ENCODE assay signal across 17 cellular contexts in genomic region chr4:167238226-167238625, GRCh38. TPM values are rescaled to one million over a fixed set of nuclear protein-coding genes. Genes with fewer than 3 reads are reported as not detected.
DNase-seq lines count a peak whose midpoint lies in the region; ATAC-seq and TF ChIP-seq lines count a peak whose summit lies in the region.
"Had no signal": no experiment of that assay in that cellular context is flagged by ENCODE, and none has a peak within 500 bp of the region (broad histone marks: within the 10 kb centered on the region; RNA-seq: fewer than 3 reads in every experiment).

No MANE protein-coding gene starts in this region.

- H3K4me3 ChIP-seq in endodermal cell (ENCODE audit: low read length), result peak overlapping the region; percentile 59
- H3K4me3 ChIP-seq in colonic mucosa, result no peak overlapping the region
- H3K4me3 ChIP-seq: HAP-1 had no signal

- peaks cover 17% of the 10 kb centered on the region for H3K27me3 ChIP-seq in endodermal cell (ENCODE audit: control insufficient read depth, insufficient read depth, low read length, poor library complexity, severe bottlenecking)
- peaks cover 17% of the 10 kb centered on the region for H3K27me3 ChIP-seq in colonic mucosa

- H3K4me3 Mint-ChIP-seq in endodermal cell (no peak overlapping the region), neural crest cell (peak overlapping the region; percentile 14)
- H3K4me3 Mint-ChIP-seq: CD14-positive monocyte; CD8-positive, alpha-beta T cell had no signal

- H3K27me3 Mint-ChIP-seq in endodermal cell (ENCODE audit: insufficient read depth) (peaks cover 14% of the 10 kb centered on the region), neural crest cell (ENCODE audit: low read depth) (peaks cover 69% of the 10 kb centered on the region)

- peaks cover 43% of the 10 kb centered on the region for H3K4me1 Mint-ChIP-seq in endodermal cell
- H3K4me1 Mint-ChIP-seq in neural crest cell, result peaks cover 11% of the 10 kb centered on the region

- H3K9me3 ChIP-seq in endodermal cell (ENCODE audit: control insufficient read depth, low read length) (no peaks in the 10 kb centered on the region), colonic mucosa (no peaks in the 10 kb centered on the region)
- H3K9me3 ChIP-seq: Caco-2, HAP-1 had no signal

- DNase-seq in NCI-H1417 (lab: John Stamatoyannopoulos, UW), result peak in 2 of 3 experiments; percentile 18 to 54
- no peak for DNase-seq in NCI-H1417 treated with DMSO at 0.1 percent for 48 hours (lab: John Stamatoyannopoulos, UW)
- peak; percentile 6 for DNase-seq in NCI-H2227 (lab: John Stamatoyannopoulos, UW; ENCODE audit: unreplicated experiment)
- peak; percentile 82 for DNase-seq in endodermal cell
- DNase-seq in neural crest cell (ENCODE audit: low read depth, low spot score), result no peak
- DNase-seq in globus pallidus (ENCODE audit: low spot score), result no peak
- DNase-seq in colonic mucosa, result no peak
- DNase-seq: Caco-2; CD8-positive, alpha-beta T cell; DND-41; GDM1 had no signal

- 28 to 80% methylated on average over 1 of the region's 1 CpG for WGBS in endodermal cell (ENCODE audit: insufficient coverage in 1 of 2, insufficient read length in 1 of 2), 2 experiments

- intact Hi-C loops in colonic mucosa (cut with DNase I), result no loop called here

- peaks cover 14% of the 10 kb centered on the region for H3K4me1 ChIP-seq in endodermal cell (ENCODE audit: control insufficient read depth, insufficient read depth, low read length)
- H3K4me1 ChIP-seq in colonic mucosa, result no peaks in the 10 kb centered on the region
- H3K4me1 ChIP-seq: Caco-2, HAP-1 had no signal

- H3K27ac Mint-ChIP-seq in endodermal cell (no peak overlapping the region), neural crest cell (ENCODE audit: unreplicated experiment) (no peak overlapping the region)
- H3K27ac Mint-ChIP-seq: CD14-positive monocyte; CD8-positive, alpha-beta T cell had no signal

- no peaks in the 10 kb centered on the region for H3K36me3 Mint-ChIP-seq in endodermal cell (ENCODE audit: low read depth)
- no peaks in the 10 kb centered on the region for H3K36me3 Mint-ChIP-seq in neural crest cell (ENCODE audit: low read depth)
- H3K36me3 Mint-ChIP-seq: CD8-positive, alpha-beta T cell had no signal

- no peak for ATAC-seq in GM18517 (IDR thresholded peaks at IDR 0.05; ENCODE audit: unreplicated experiment)
- ATAC-seq: CD8-positive, alpha-beta T cell had no signal

- H3K36me3 ChIP-seq in endodermal cell (ENCODE audit: control insufficient read depth, insufficient read depth, low read length), result no peaks in the 10 kb centered on the region
- no peaks in the 10 kb centered on the region for H3K36me3 ChIP-seq in colonic mucosa
- H3K36me3 ChIP-seq: HAP-1 had no signal

- H3K9me3 Mint-ChIP-seq in endodermal cell (peaks cover 4% of the 10 kb centered on the region), neural crest cell (peaks cover 3% of the 10 kb centered on the region)

- TF ChIP-seq CTCF in endodermal cell (conservative IDR thresholded peaks at IDR 0.05) (no peak), neural crest cell (conservative IDR thresholded peaks at IDR 0.05) (no peak), colonic mucosa (IDR thresholded peaks at IDR 0.05) (no peak)

- no peak overlapping the region for H3K9ac ChIP-seq in endodermal cell (ENCODE audit: extremely low read depth, low read length, poor library complexity, severe bottlenecking)
- H3K9ac ChIP-seq in colonic mucosa (ENCODE audit: low read depth in 2 of 2, low read length in 2 of 2), result no peak overlapping the region

- H3K27ac ChIP-seq in endodermal cell (ENCODE audit: low read depth, low read length) (no peak overlapping the region), colonic mucosa (no peak overlapping the region)
- H3K27ac ChIP-seq: 22Rv1 had no signal

RNA-seq across cellular contexts. Expression of gene SPOCK3, which starts 3.9 kb away (rescaled TPM):
- total RNA-seq in endodermal cell (10 to 100 TPM; 21.1 to 22.5 TPM), neural crest cell (0.45 and 0.56 TPM in 2 replicates), colonic mucosa (under 1 TPM in 1 of 2 donors, not detected in 1; 0.77 TPM)
- polyA plus RNA-seq in endodermal cell (2013, experiment 1 of 2), result 3.0 TPM
- 2.9 TPM for polyA plus RNA-seq in endodermal cell (2013, experiment 2 of 2)
- total RNA-seq: A673; CD8-positive, alpha-beta T cell had no signal
- polyA plus RNA-seq: BJ had no signal

Comparison
In these comparisons a context has a peak if more than half of its experiments do, and no peak if none do; other contexts are left out.
1. DNase-seq: peak in NCI-H1417 (2 of 3), NCI-H2227 (single experiment) and endodermal cell (single experiment); none in NCI-H1417 treated with DMSO at 0.1 percent for 48 hours (single experiment), neural crest cell (single experiment), globus pallidus (single experiment) and colonic mucosa (single experiment).
2. RNA of gene SPOCK3, which starts 3.9 kb away (total RNA-seq): 21.1 to 22.5 TPM in endodermal cell; 0.77 TPM in colonic mucosa and 0.45 to 0.56 TPM in neural crest cell; every median in the first group is over 10 times any median in the second.